In genomic region chr15:89666147-89666857, GRCh38 we compare ENCODE assay signal across 10 cellular contexts. TPM values are rescaled to one million over a fixed set of nuclear protein-coding genes. Genes with fewer than 3 reads are reported as not detected.
DNase-seq lines count a peak whose midpoint lies in the region; ATAC-seq and TF ChIP-seq lines count a peak whose summit lies in the region.
"Had no signal": no experiment of that assay in that cellular context is flagged by ENCODE, and none has a peak within 500 bp of the region (broad histone marks: within the 10 kb centered on the region; RNA-seq: fewer than 3 reads in every experiment).

No MANE protein-coding gene starts in this region.

- peak overlapping the region in 10 of 11 experiments; percentile 61 to 84 (median 73); a peak in 20 of 22 replicates for H3K9ac ChIP-seq in BLaER1 treated with 17β-estradiol and CSF1 and Interleukin-3, amounts not matched to agents 10 nM and 100 nM

- peaks cover 23 to 30% (median 28%) of the 10 kb centered on the region in 10 experiments for H3K4me1 ChIP-seq in BLaER1 treated with 17β-estradiol and CSF1 and Interleukin-3, amounts not matched to agents 10 nM and 100 nM
- H3K4me1 ChIP-seq in SJSA1 (replicated peaks) (peaks cover 29% of the 10 kb centered on the region), psoas muscle (peaks cover 13% of the 10 kb centered on the region)

- H3K9me3 ChIP-seq in BLaER1 treated with 17β-estradiol and CSF1 and Interleukin-3, amounts not matched to agents 10 nM and 100 nM (replicated peaks in 1 of 11) = no peaks in the 10 kb centered on the region
- H3K9me3 ChIP-seq in SJSA1 (replicated peaks) (no peaks in the 10 kb centered on the region; the same call in 1 of the 2 replicates), psoas muscle (no peaks in the 10 kb centered on the region)

- H4K20me1 ChIP-seq in BLaER1 treated with 17β-estradiol and CSF1 and Interleukin-3, amounts not matched to agents 10 nM and 100 nM = peaks cover 0 to 4% (median 0%) of the 10 kb centered on the region in 11 experiments; a peak in 1 of 22 replicates

- intact Hi-C loops in left ventricle myocardium superior (cut with micrococcal nuclease) = no loop called here
- intact Hi-C loops in psoas muscle (cut with DNase I) = no loop called here

- H3K36me3 ChIP-seq in BLaER1 treated with 17β-estradiol and CSF1 and Interleukin-3, amounts not matched to agents 10 nM and 100 nM = no peaks in the 10 kb centered on the region
- H3K36me3 ChIP-seq in SJSA1 = no peaks in the 10 kb centered on the region
- no peaks in the 10 kb centered on the region for H3K36me3 ChIP-seq in psoas muscle (ENCODE audit: insufficient read depth in 1 of 2, low read depth in 1 of 2)

- 92 to 97% (median 93%) methylated on average over 8 of the region's 8 CpGs for WGBS in psoas muscle, 3 donors

- H3K27ac ChIP-seq in BLaER1 treated with 17β-estradiol and CSF1 and Interleukin-3, amounts not matched to agents 10 nM and 100 nM = peak overlapping the region in 4 of 11 experiments; percentile 69 to 81 (median 72); a peak in 8 of 22 replicates
- no peak overlapping the region for H3K27ac ChIP-seq in SJSA1
- H3K27ac ChIP-seq in psoas muscle = peak overlapping the region; percentile 65

- TF ChIP-seq CTCF in psoas muscle (IDR thresholded peaks at IDR 0.05) = no peak

- H3K4me3 ChIP-seq in BLaER1 treated with 17β-estradiol and CSF1 and Interleukin-3, amounts not matched to agents 10 nM and 100 nM = peak overlapping the region; percentile 53 to 73 (median 64)
- H3K4me3 ChIP-seq in SJSA1 (peak overlapping the region; percentile 38), psoas muscle (peak overlapping the region; percentile 70)

- ATAC-seq in left ventricle myocardium superior (peak; percentile 8), psoas muscle (peak in 3 of 4 donors; percentile 5 to 39 (median 22)), HG02938 (IDR thresholded peaks at IDR 0.05; ENCODE audit: unreplicated experiment) (no peak), GM21515 (IDR thresholded peaks at IDR 0.05; ENCODE audit: unreplicated experiment) (no peak)

- DNase-seq in SJSA1 (ENCODE audit: low read depth in 1 of 2, low spot score in 2 of 2) (no peak), left ventricle myocardium superior (peak; percentile 46), psoas muscle (no peak), superior temporal gyrus (ENCODE audit: extremely low spot score) (no peak), NCI-H1417 treated with DMSO at 0.1 percent for 48 hours (lab: John Stamatoyannopoulos, UW) (no peak)
- DNase-seq: NCI-H1436 had no signal

- peak overlapping the region; percentile 85 to 97 (median 90) for H3K4me2 ChIP-seq in BLaER1 treated with 17β-estradiol and CSF1 and Interleukin-3, amounts not matched to agents 10 nM and 100 nM

- H3K27me3 ChIP-seq in BLaER1 treated with 17β-estradiol and CSF1 and Interleukin-3, amounts not matched to agents 10 nM and 100 nM = peaks cover 20 to 42% (median 38%) of the 10 kb centered on the region in 11 experiments
- H3K27me3 ChIP-seq in SJSA1 (replicated peaks) (no peaks in the 10 kb centered on the region), psoas muscle (ENCODE audit: insufficient read depth in 3 of 3, low read length in 2 of 3) (no peaks in the 10 kb centered on the region)

RNA-seq across cellular contexts. Expression of gene KIF7, which starts 11.0 kb away (rescaled TPM):
- 13.8 and 14.3 TPM in 2 replicates for total RNA-seq in SJSA1 (2014; rRNA removed; shearing (Covaris generic))
- total RNA-seq in left ventricle myocardium superior (2.2 TPM), psoas muscle (1 to 10 TPM in 2 of 4 donors, under 1 TPM in 2; 0.40 to 2.1 (median 0.81) TPM)
- polyA plus RNA-seq in psoas muscle = under 1 TPM; 0.20 to 0.32 (median 0.26) TPM

RNA-seq across cellular contexts. Expression of gene PLIN1, which starts 12.9 kb away (rescaled TPM):
- not detected in 2 replicates for total RNA-seq in SJSA1 (2014; rRNA removed; shearing (Covaris generic))
- total RNA-seq in left ventricle myocardium superior (4.7 TPM), psoas muscle (1 to 10 TPM in 3 of 4 donors, under 1 TPM in 1; 0.79 to 6.3 (median 3.3) TPM)
- polyA plus RNA-seq in psoas muscle = 1 to 10 TPM; 2.3 to 8.3 (median 6.9) TPM

RNA-seq across cellular contexts. Expression of gene PEX11A, which starts 24.3 kb away (rescaled TPM):
- total RNA-seq in SJSA1 (2014; rRNA removed; shearing (Covaris generic)) = 4.8 and 15.0 TPM in 2 replicates
- total RNA-seq in left ventricle myocardium superior (13.9 TPM), psoas muscle (10 to 100 TPM in 1 of 4 donors, 1 to 10 TPM in 3; 5.5 to 14.2 (median 7.8) TPM)
- polyA plus RNA-seq in psoas muscle = 10 to 100 TPM in 2 of 3 donors, 1 to 10 TPM in 1; 6.6 to 11.4 (median 11.0) TPM

RNA-seq across cellular contexts. Expression of gene WDR93, which starts 24.3 kb away (rescaled TPM):
- 0.05 TPM in 1 of 2 replicates, not detected in the other for total RNA-seq in SJSA1 (2014; rRNA removed; shearing (Covaris generic))
- total RNA-seq in left ventricle myocardium superior (not detected), psoas muscle (not detected)
- polyA plus RNA-seq in psoas muscle = under 1 TPM in 1 of 3 donors, not detected in 2; 0.03 TPM
- total RNA-seq: glomerular endothelial cell had no signal

Comparison
In these comparisons a context has a peak if more than half of its experiments do, and no peak if none do; other contexts are left out.
1. ATAC-seq: peak in left ventricle myocardium superior (single experiment) and psoas muscle (3 of 4); none in HG02938 (single experiment) and GM21515 (single experiment).
2. Peak in every context shown above with its lines, with median percentiles within 50 percentile points of each other: H3K4me3 ChIP-seq.